Comparison of ENCODE assay signal across 9 cellular contexts in genomic region chr3:187736418-187736871, GRCh38. TPM values are rescaled to one million over a fixed set of nuclear protein-coding genes. Genes with fewer than 3 reads are reported as not detected.
DNase-seq lines count a peak whose midpoint lies in the region; ATAC-seq and TF ChIP-seq lines count a peak whose summit lies in the region.
"Had no signal": no experiment of that assay in that cellular context is flagged by ENCODE, and none has a peak within 500 bp of the region (broad histone marks: within the 10 kb centered on the region; RNA-seq: fewer than 3 reads in every experiment).

No MANE protein-coding gene starts in this region.

- CTCF ChIA-PET in MCF 10A (lab: Yijun Ruan, JAX), result interaction anchor here (0.7 to 6.6 kb wide), 3 partner anchors 441 to 1217 kb away, joined by 3 to 240 read pairs (median 3); no protein-coding TSS in a partner anchor
- CTCF ChIA-PET in Caco-2 (lab: Charles Lee), result interaction anchor here (0.7 kb wide), 1 partner anchor 975 kb away, joined by 3 read pairs; no protein-coding TSS in a partner anchor

- intact Hi-C loops in heart right ventricle (cut with DNase I) (loop anchor here in 4 of 10 donors (5.0 to 10.0 kb wide), 3 partner anchors 1216 to 1411 kb away; no protein-coding TSS in a partner anchor), cardiac septum (cut with DNase I) (loop anchor here (5.0 to 10.0 kb wide), 2 partner anchors 861 to 1498 kb away; no protein-coding TSS in a partner anchor), MCF 10A (cut with micrococcal nuclease) (no loop called here), vagina (cut with DNase I) (loop anchor here (10.0 kb wide), 1 partner anchor 1408 kb away; no protein-coding TSS in a partner anchor), Caco-2 (cut with micrococcal nuclease; ENCODE audit: unreplicated experiment) (loop anchor here (5.0 kb wide), 1 partner anchor 1306 kb away; no protein-coding TSS in a partner anchor)

- POLR2A ChIA-PET in MCF 10A (lab: Yijun Ruan, JAX), result interaction anchor here (0.7 to 7.3 kb wide), 7 partner anchors 11 to 1751 kb away, joined by 3 to 234 read pairs (median 6); partner anchors contain the start of gene BCL6
- POLR2A ChIA-PET in Caco-2 (lab: Charles Lee), result interaction anchor here (0.6 kb wide), 1 partner anchor 607 kb away, joined by 5 read pairs; no protein-coding TSS in a partner anchor

- H3K27me3 ChIP-seq in heart right ventricle (no peaks in the 10 kb centered on the region), vagina (no peaks in the 10 kb centered on the region), Caco-2 (replicated peaks; ENCODE audit: control insufficient read depth, insufficient read depth, low read length) (no peaks in the 10 kb centered on the region)

- TF ChIP-seq CTCF in heart right ventricle (IDR thresholded peaks at IDR 0.05), result no peak
- no peak for TF ChIP-seq CTCF in MCF 10A (IDR thresholded peaks at IDR 0.05; ENCODE audit: unreplicated experiment)
- no peak for TF ChIP-seq CTCF in vagina (IDR thresholded peaks at IDR 0.05)
- no peak for TF ChIP-seq CTCF in Caco-2 (IDR thresholded peaks at IDR 0.05; ENCODE audit: insufficient read depth in 1 of 2, low read depth in 1 of 2, low read length in 1 of 2, severe bottlenecking in 1 of 2, unreplicated experiment in 1 of 2)

- TF ChIP-seq POLR2A in vagina (IDR thresholded peaks at IDR 0.05), result no peak

- H3K9me3 ChIP-seq in heart right ventricle, result no peaks in the 10 kb centered on the region
- no peaks in the 10 kb centered on the region for H3K9me3 ChIP-seq in vagina
- no peaks in the 10 kb centered on the region for H3K9me3 ChIP-seq in Caco-2

- H3K4me3 ChIP-seq in heart right ventricle (peak overlapping the region in 9 of 10 donors; percentile 51 to 95 (median 74)), vagina (peak overlapping the region; percentile 8 to 77), Caco-2 (ENCODE audit: low read depth, low read length) (no peak overlapping the region)

- no TSS peak for BruUV-seq in MCF 10A (replicated peaks; lab: Mats Ljungman, UMichigan)
- BruUV-seq in Caco-2 (replicated peaks; lab: Mats Ljungman, UMichigan), result no TSS peak

- H3K27ac ChIP-seq in heart right ventricle (peak overlapping the region; percentile 85 to 100 (median 99)), vagina (peak overlapping the region; percentile 99)

- H3K36me3 Mint-ChIP-seq in MCF 10A (ENCODE audit: insufficient read depth, unreplicated experiment), result peaks cover 86% of the 10 kb centered on the region
- peaks cover 41% of the 10 kb centered on the region for H3K36me3 Mint-ChIP-seq in Caco-2 (ENCODE audit: insufficient read depth, unreplicated experiment)

- no peak overlapping the region for H3K27ac Mint-ChIP-seq in MCF 10A (ENCODE audit: low read depth, unreplicated experiment)
- H3K27ac Mint-ChIP-seq in Caco-2 (ENCODE audit: unreplicated experiment), result no peak overlapping the region

- 47 to 48% methylated on average over 8 of the region's 8 CpGs for WGBS in heart right ventricle, 2 donors

- ATAC-seq in heart right ventricle, result no peak

- H3K9me3 Mint-ChIP-seq in MCF 10A (ENCODE audit: unreplicated experiment), result no peaks in the 10 kb centered on the region
- no peaks in the 10 kb centered on the region for H3K9me3 Mint-ChIP-seq in Caco-2 (ENCODE audit: unreplicated experiment)

- H3K27me3 Mint-ChIP-seq in MCF 10A (ENCODE audit: insufficient read depth, unreplicated experiment) (no peaks in the 10 kb centered on the region), Caco-2 (ENCODE audit: insufficient read depth, unreplicated experiment) (no peaks in the 10 kb centered on the region)

- peaks cover 0 to 33% (median 13%) of the 10 kb centered on the region in 9 donors for H3K36me3 ChIP-seq in heart right ventricle
- H3K36me3 ChIP-seq in vagina, result peaks cover 0 to 34% of the 10 kb centered on the region in 2 donors
- H3K36me3 ChIP-seq in Caco-2 (ENCODE audit: control insufficient read depth, insufficient read depth, low read length), result peaks cover 6% of the 10 kb centered on the region

- H3K4me1 ChIP-seq in heart right ventricle, result peaks cover 14 to 63% (median 43%) of the 10 kb centered on the region in 9 donors
- H3K4me1 ChIP-seq in vagina, result peaks cover 39% of the 10 kb centered on the region
- peaks cover 7% of the 10 kb centered on the region; the same call in 1 of the 2 replicates for H3K4me1 ChIP-seq in Caco-2

- H3K4me3 Mint-ChIP-seq in MCF 10A (ENCODE audit: unreplicated experiment) (peak overlapping the region; percentile 98), Caco-2 (ENCODE audit: unreplicated experiment) (no peak overlapping the region)

- H3K4me1 Mint-ChIP-seq in MCF 10A (ENCODE audit: insufficient read depth, unreplicated experiment) (peaks cover 39% of the 10 kb centered on the region), Caco-2 (ENCODE audit: low read depth, unreplicated experiment) (peaks cover 5% of the 10 kb centered on the region)

- DNase-seq in heart right ventricle (peak in 1 of 2 donors; percentile 62), cardiac septum (ENCODE audit: low spot score) (no peak), MCF 10A (ENCODE audit: unreplicated experiment) (peak; percentile 62), medulla oblongata (ENCODE audit: extremely low spot score) (peak; percentile 46), vagina (ENCODE audit: extremely low spot score in 2 of 2) (peak in 1 of 2 donors; percentile 89), DMS114 treated with DMSO at 0.1 percent for 48 hours (lab: John Stamatoyannopoulos, UW; ENCODE audit: unreplicated experiment) (no peak), NAMALWA (ENCODE audit: low spot score) (no peak), Caco-2 (no peak)
- DNase-seq: GF-D8 had no signal

RNA-seq across cellular contexts. Expression of gene BCL6, which starts 8.8 kb away (rescaled TPM):
- 100 to 1,000 TPM in 2 of 10 donors, 10 to 100 TPM in 8; 27.9 to 154 (median 51.7) TPM for total RNA-seq in heart right ventricle
- polyA plus RNA-seq in heart right ventricle, result 10 to 100 TPM; 33.9 to 52.2 TPM
- total RNA-seq in cardiac septum, result 67.4 TPM
- total RNA-seq in MCF 10A (2022), result 16.4 and 20.9 TPM in 2 replicates
- 133 TPM for total RNA-seq in vagina
- 35.8 and 40.4 TPM in 2 replicates for total RNA-seq in Caco-2 (2022)

RNA-seq across cellular contexts. Expression of gene RTP2, which starts 34.1 kb away (rescaled TPM):
- total RNA-seq in heart right ventricle, result not detected
- polyA plus RNA-seq in heart right ventricle, result not detected
- not detected for total RNA-seq in cardiac septum
- not detected in 2 replicates for total RNA-seq in MCF 10A (2022)
- total RNA-seq in vagina, result not detected
- not detected in 2 replicates for total RNA-seq in Caco-2 (2022)

Comparison
In these comparisons a context has a peak if more than half of its experiments do, and no peak if none do; other contexts are left out.
1. DNase-seq: peak in MCF 10A (single experiment) and medulla oblongata (single experiment); none in cardiac septum (single experiment), DMS114 treated with DMSO at 0.1 percent for 48 hours (single experiment), NAMALWA (single experiment) and Caco-2 (0 of 2).